Comparison of ENCODE assay signal across 23 cellular contexts in genomic region chr9:88772602-88773001, GRCh38.
DNase-seq lines count a peak whose midpoint lies in the region; ATAC-seq, FAIRE-seq and TF ChIP-seq lines count a peak whose summit lies in the region.
"Had no signal": no experiment of that assay in that cellular context is flagged by ENCODE, and none has a peak within 500 bp of the region (broad histone marks: within the 10 kb centered on the region; RNA-seq: fewer than 3 reads in every experiment).

No MANE protein-coding gene starts in this region.

- ATAC-seq in left cardiac atrium (no peak), GM19328 (IDR thresholded peaks at IDR 0.05; ENCODE audit: unreplicated experiment) (no peak)
- no peak for ATAC-seq in CD8-positive, alpha-beta T cell
- ATAC-seq: HCT116, Panc1, Right ventricle myocardium inferior had no signal

- no peaks in the 10 kb centered on the region for H3K36me3 ChIP-seq in Loucy (ENCODE audit: insufficient read depth, low read length)
- H3K36me3 ChIP-seq in keratinocyte (ENCODE audit: control insufficient read depth in 2 of 2, extremely low read depth in 1 of 2, insufficient read depth in 2 of 2, low read length in 2 of 2): no peaks in the 10 kb centered on the region
- H3K36me3 ChIP-seq in CD8-positive, alpha-beta T cell (ENCODE audit: insufficient read depth, low read length): no peaks in the 10 kb centered on the region
- H3K36me3 ChIP-seq: BLaER1 had no signal

- dilution Hi-C loops in keratinocyte (cut with MboI; ENCODE audit: extremely low pct_ligation_motif_present, low sequenced_read_pairs): no loop called here

- H3K4me1 ChIP-seq in Loucy (ENCODE audit: insufficient read depth, low read length, poor library complexity, severe bottlenecking) (peaks cover 56% of the 10 kb centered on the region), keratinocyte (ENCODE audit: control insufficient read depth, extremely low read depth, insufficient read depth, low read length) (peaks cover 55% of the 10 kb centered on the region)
- no peaks in the 10 kb centered on the region for H3K4me1 ChIP-seq in CD8-positive, alpha-beta T cell (ENCODE audit: insufficient read depth, low read length)

- DNase-seq in astrocyte of the hippocampus (ENCODE audit: low read depth, low spot score) (peak; percentile 18), keratinocyte (ENCODE audit: low read depth, low spot score) (peak; percentile 68), left cardiac atrium (no peak), NCI-H1048 (lab: John Stamatoyannopoulos, UW) (no peak)
- no peak for DNase-seq in CD8-positive, alpha-beta T cell
- DNase-seq: CD8-positive, alpha-beta memory T cell; DND-41; GM23248; NCI-H1436; NCI-H2029; NCI-H2171; NCI-H446; NCI-H69 had no signal

- no peak overlapping the region for H3K4me3 ChIP-seq in Loucy (ENCODE audit: low read length, poor library complexity, severe bottlenecking)
- H3K4me3 ChIP-seq in keratinocyte (ENCODE audit: control insufficient read depth in 2 of 3, extremely low read depth in 1 of 3, insufficient read depth in 2 of 3, low read depth in 1 of 3, low read length in 3 of 3): no peak overlapping the region
- no peak overlapping the region for H3K4me3 ChIP-seq in CD8-positive, alpha-beta T cell (ENCODE audit: low read depth, low read length)
- H3K4me3 ChIP-seq: BLaER1, GM23248 had no signal

- H3K27me3 Mint-ChIP-seq in CD8-positive, alpha-beta T cell (ENCODE audit: low read depth): peaks cover 10% of the 10 kb centered on the region

- H3K9me3 Mint-ChIP-seq in CD8-positive, alpha-beta T cell: no peaks in the 10 kb centered on the region

- no peaks in the 10 kb centered on the region for H3K36me3 Mint-ChIP-seq in CD8-positive, alpha-beta T cell
- H3K36me3 Mint-ChIP-seq: CD8-positive, alpha-beta memory T cell had no signal

- TF ChIP-seq CTCF in Loucy (conservative IDR thresholded peaks at IDR 0.05; ENCODE audit: low read length) (no peak), keratinocyte (optimal IDR thresholded peaks at IDR 0.05 in 1 of 3, IDR thresholded peaks at IDR 0.05 in 1 of 3, conservative IDR thresholded peaks at IDR 0.05 in 1 of 3; ENCODE audit: extremely low read depth in 1 of 3, insufficient read depth in 2 of 3, low read length in 3 of 3) (no peak)
- TF ChIP-seq CTCF in CD8-positive, alpha-beta T cell (IDR thresholded peaks at IDR 0.05): no peak

- H3K9me3 ChIP-seq in Loucy (ENCODE audit: insufficient read depth, low read depth, low read length) (no peaks in the 10 kb centered on the region), keratinocyte (ENCODE audit: control insufficient read depth, low read depth, low read length) (no peaks in the 10 kb centered on the region)
- H3K9me3 ChIP-seq in CD8-positive, alpha-beta T cell (ENCODE audit: low read length): no peaks in the 10 kb centered on the region
- H3K9me3 ChIP-seq: BLaER1 had no signal

- H4K20me1 ChIP-seq in Loucy (ENCODE audit: insufficient read depth, low read length, poor library complexity, severe bottlenecking): no peaks in the 10 kb centered on the region
- H4K20me1 ChIP-seq in keratinocyte (ENCODE audit: control insufficient read depth, extremely low read depth, insufficient read depth, low read length): no peaks in the 10 kb centered on the region
- H4K20me1 ChIP-seq: BLaER1 had no signal

- H3K79me2 ChIP-seq in Loucy (ENCODE audit: insufficient read depth, low read length) (no peaks in the 10 kb centered on the region), keratinocyte (ENCODE audit: control insufficient read depth, insufficient read depth, low read length) (no peaks in the 10 kb centered on the region)

- H3K27ac ChIP-seq in keratinocyte (ENCODE audit: control insufficient read depth, insufficient read depth, low read length): peak overlapping the region; percentile 47
- no peak overlapping the region for H3K27ac ChIP-seq in CD8-positive, alpha-beta T cell (ENCODE audit: low read depth, low read length)
- H3K27ac ChIP-seq: BLaER1, GM23248, HL-60 had no signal

- H3K9me1 ChIP-seq in keratinocyte (ENCODE audit: control insufficient read depth, extremely low read depth, insufficient read depth, low read length): no peaks in the 10 kb centered on the region

- H3K9ac ChIP-seq in Loucy (ENCODE audit: low read depth, low read length, poor library complexity, severe bottlenecking) (no peak overlapping the region), keratinocyte (ENCODE audit: control insufficient read depth, extremely low read depth, insufficient read depth, low read length) (no peak overlapping the region)
- H3K9ac ChIP-seq: BLaER1, GM23248 had no signal

- POLR2A ChIA-PET in CD8-positive, alpha-beta T cell (lab: Charles Lee): no interaction called here

- no peaks in the 10 kb centered on the region for H3K27me3 ChIP-seq in Loucy (ENCODE audit: insufficient read depth, low read length, poor library complexity, severe bottlenecking)
- H3K27me3 ChIP-seq in keratinocyte (ENCODE audit: control insufficient read depth, extremely low read depth, insufficient read depth, low read length): no peaks in the 10 kb centered on the region
- H3K27me3 ChIP-seq in CD8-positive, alpha-beta T cell (ENCODE audit: insufficient read depth, low read length): no peaks in the 10 kb centered on the region
- H3K27me3 ChIP-seq: BLaER1 had no signal

- intact Hi-C loops in left cardiac atrium (cut with DNase I): no loop called here
- intact Hi-C loops in CD8-positive, alpha-beta T cell (cut with DNase I, micrococcal nuclease): no loop called here

- H2AFZ ChIP-seq in Loucy (ENCODE audit: low read length) (0 out of 2 replicates have a peak overlapping the region, but pooled peaks have one; percentile 24), keratinocyte (ENCODE audit: control insufficient read depth, low read length) (peak overlapping the region; percentile 35)
- H2AFZ ChIP-seq: GM23248 had no signal

- peaks cover 2% of the 10 kb centered on the region for H3K4me1 Mint-ChIP-seq in CD8-positive, alpha-beta T cell (ENCODE audit: low read depth)

- CTCF ChIA-PET in CD8-positive, alpha-beta T cell (lab: Charles Lee): no interaction called here

- H3F3A ChIP-seq in Loucy (ENCODE audit: low read depth): peaks cover 9% of the 10 kb centered on the region

- H3K4me3 Mint-ChIP-seq in CD8-positive, alpha-beta T cell: no peak overlapping the region
- H3K4me3 Mint-ChIP-seq: CD8-positive, alpha-beta memory T cell had no signal

- H3K9me2 ChIP-seq in Loucy (replicated peaks; ENCODE audit: low read depth, low read length): no peaks in the 10 kb centered on the region

- H3K4me2 ChIP-seq in Loucy (ENCODE audit: low read depth, low read length, poor library complexity, severe bottlenecking) (no peak overlapping the region), keratinocyte (ENCODE audit: control insufficient read depth, extremely low read depth, insufficient read depth, low read depth, low read length) (peak overlapping the region; percentile 70)
- H3K4me2 ChIP-seq: BLaER1 had no signal

- peak; percentile 90 for FAIRE-seq in keratinocyte (lab: Jason Lieb, UNC)
- FAIRE-seq: D721Med, G401.6, HTR-8/SVneo had no signal

- no peak overlapping the region for H3K27ac Mint-ChIP-seq in CD8-positive, alpha-beta T cell
- H3K27ac Mint-ChIP-seq: CD8-positive, alpha-beta memory T cell had no signal

Comparison
In these comparisons a context has a peak if more than half of its experiments do, and no peak if none do; other contexts are left out.
1. DNase-seq: peak in astrocyte of the hippocampus (single experiment) and keratinocyte (single experiment); none in left cardiac atrium (single experiment), CD8-positive, alpha-beta T cell (0 of 7) and NCI-H1048 (single experiment).